ENCODE assay signal across 8 cellular contexts in the genomic region with DNA sequence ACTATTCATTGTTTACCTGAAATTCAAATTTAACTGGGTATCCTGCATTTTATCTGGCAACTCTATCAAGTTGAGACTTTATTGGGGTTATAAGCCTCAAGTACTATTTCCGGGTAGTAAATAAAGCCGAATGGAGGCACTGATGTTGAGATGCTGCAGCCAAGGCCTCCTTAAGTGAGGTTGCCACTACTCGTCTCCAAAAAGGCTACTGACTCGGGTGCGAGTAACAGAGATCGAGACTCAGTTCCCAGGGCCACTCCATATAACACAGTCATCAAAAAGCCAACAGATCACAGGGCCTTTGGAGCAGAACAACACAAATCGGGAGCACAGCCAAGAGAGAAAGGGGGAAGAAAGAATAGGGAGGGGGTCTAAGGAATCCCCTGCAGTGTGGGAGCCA. TPM values are rescaled to one million over a fixed set of nuclear protein-coding genes. Genes with fewer than 3 reads are reported as not detected.
DNase-seq lines count a peak whose midpoint lies in the region; ATAC-seq and TF ChIP-seq lines count a peak whose summit lies in the region.

No MANE protein-coding gene starts in this region.

- DNase-seq in cerebellar cortex (ENCODE audit: low spot score): no peak

- H3K27ac ChIP-seq in OCI-LY3 (ENCODE audit: low read length) (peak overlapping the region; percentile 75), ectodermal cell (ENCODE audit: insufficient read depth, low read depth, low read length, poor library complexity, severe bottlenecking) (peak overlapping the region; percentile 48)

- H3K4me1 ChIP-seq in OCI-LY3 (ENCODE audit: low read length): peaks cover 46% of the 10 kb centered on the region
- peaks cover 5% of the 10 kb centered on the region for H3K4me1 ChIP-seq in ectodermal cell (ENCODE audit: control insufficient read depth, insufficient read depth, low read length)
- peaks cover 11% of the 10 kb centered on the region for H3K4me1 ChIP-seq in mucosa of stomach (ENCODE audit: control insufficient read depth, insufficient read depth, low read length)

- WGBS in ectodermal cell, 2 experiments: 2% methylated on average over 7 of the region's 7 CpGs

- no peak for TF ChIP-seq POLR2A in GM18505 (IDR thresholded peaks at IDR 0.05; ENCODE audit: borderline replicate concordance, extremely low read depth, insufficient read depth, insufficient read length)

- H3K36me3 ChIP-seq in OCI-LY3 (replicated peaks; ENCODE audit: low read depth, low read length) (peaks cover 50% of the 10 kb centered on the region), ectodermal cell (ENCODE audit: control insufficient read depth, insufficient read depth, low read length) (peaks cover 21% of the 10 kb centered on the region), mucosa of stomach (ENCODE audit: control insufficient read depth, insufficient read depth, low read length) (no peaks in the 10 kb centered on the region)

- no peaks in the 10 kb centered on the region for H3K27me3 ChIP-seq in OCI-LY3 (ENCODE audit: low read depth, low read length)
- H3K27me3 ChIP-seq in ectodermal cell (ENCODE audit: control insufficient read depth, insufficient read depth, low read length, poor library complexity, severe bottlenecking): no peaks in the 10 kb centered on the region
- no peaks in the 10 kb centered on the region for H3K27me3 ChIP-seq in mucosa of stomach (ENCODE audit: control insufficient read depth, insufficient read depth, low read length)

- H2AFZ ChIP-seq in OCI-LY3 (ENCODE audit: low read depth, low read length): no peak overlapping the region

- H3K9me3 ChIP-seq in OCI-LY3 (ENCODE audit: insufficient read depth, low read length) (no peaks in the 10 kb centered on the region), ectodermal cell (ENCODE audit: control insufficient read depth, low read length) (no peaks in the 10 kb centered on the region), mucosa of stomach (ENCODE audit: control insufficient read depth, low read length) (no peaks in the 10 kb centered on the region)

- H3K4me2 ChIP-seq in OCI-LY3 (ENCODE audit: low read length): peak overlapping the region; percentile 91

- no peak for TF ChIP-seq CTCF in OCI-LY3 (IDR thresholded peaks at IDR 0.05; ENCODE audit: low read depth, low read length)

- H3K9ac ChIP-seq in OCI-LY3 (ENCODE audit: low read length) (peak overlapping the region; percentile 95), mucosa of stomach (ENCODE audit: low read length) (peak overlapping the region; percentile 96)

- peaks cover 34% of the 10 kb centered on the region for H4K20me1 ChIP-seq in OCI-LY3 (ENCODE audit: insufficient read depth, low read length)

- ATAC-seq in HG02798 (IDR thresholded peaks at IDR 0.05; ENCODE audit: poor library complexity, unreplicated experiment): no peak
- no peak for ATAC-seq in HG02981 (IDR thresholded peaks at IDR 0.05; ENCODE audit: unreplicated experiment)
- no peak for ATAC-seq in GM18505 (IDR thresholded peaks at IDR 0.05; ENCODE audit: unreplicated experiment)

- peak overlapping the region; percentile 76 for H3K4me3 ChIP-seq in GM08714 (ENCODE audit: low read length)
- H3K4me3 ChIP-seq in OCI-LY3 (ENCODE audit: low read length): peak overlapping the region; percentile 89
- H3K4me3 ChIP-seq in ectodermal cell (ENCODE audit: insufficient read depth, low read depth, low read length): peak overlapping the region; percentile 89
- H3K4me3 ChIP-seq in mucosa of stomach (ENCODE audit: low read length): peak overlapping the region; percentile 56

- H3K79me2 ChIP-seq in OCI-LY3 (ENCODE audit: low read length): peaks cover 90% of the 10 kb centered on the region

RNA-seq across cellular contexts. Expression of a gene that starts 0.5 kb away (rescaled TPM):
- polyA plus RNA-seq in ectodermal cell (2013, experiment 1 of 4): 99.5 TPM
- polyA plus RNA-seq in ectodermal cell (2013, experiment 2 of 4): 99.5 TPM
- polyA plus RNA-seq in ectodermal cell (2013, experiment 3 of 4): 80.6 TPM
- polyA plus RNA-seq in ectodermal cell (2013, experiment 4 of 4): 97.1 TPM

RNA-seq across cellular contexts. Expression of a gene that starts 0.7 kb away (rescaled TPM):
- polyA plus RNA-seq in ectodermal cell (2013, experiment 1 of 4): 118 TPM
- polyA plus RNA-seq in ectodermal cell (2013, experiment 2 of 4): 117 TPM
- polyA plus RNA-seq in ectodermal cell (2013, experiment 3 of 4): 90.0 TPM
- polyA plus RNA-seq in ectodermal cell (2013, experiment 4 of 4): 107 TPM

RNA-seq across cellular contexts. Expression of a gene that starts 24.4 kb away (rescaled TPM):
- 3.9 TPM for polyA plus RNA-seq in ectodermal cell (2013, experiment 1 of 4)
- polyA plus RNA-seq in ectodermal cell (2013, experiment 2 of 4): 2.9 TPM
- 5.2 TPM for polyA plus RNA-seq in ectodermal cell (2013, experiment 3 of 4)
- 8.3 TPM for polyA plus RNA-seq in ectodermal cell (2013, experiment 4 of 4)

RNA-seq across cellular contexts. Expression of a gene that starts 57.6 kb away (rescaled TPM):
- 91.0 TPM for polyA plus RNA-seq in ectodermal cell (2013, experiment 1 of 4)
- polyA plus RNA-seq in ectodermal cell (2013, experiment 2 of 4): 99.9 TPM
- polyA plus RNA-seq in ectodermal cell (2013, experiment 3 of 4): 63.8 TPM
- polyA plus RNA-seq in ectodermal cell (2013, experiment 4 of 4): 70.0 TPM

RNA-seq across cellular contexts. Expression of a gene that starts 57.8 kb away (rescaled TPM):
- polyA plus RNA-seq in ectodermal cell (2013, experiment 1 of 4): 139 TPM
- polyA plus RNA-seq in ectodermal cell (2013, experiment 2 of 4): 130 TPM
- polyA plus RNA-seq in ectodermal cell (2013, experiment 3 of 4): 107 TPM
- polyA plus RNA-seq in ectodermal cell (2013, experiment 4 of 4): 117 TPM
